2 cellular contexts compared by ENCODE assay signal in the genomic region with DNA sequence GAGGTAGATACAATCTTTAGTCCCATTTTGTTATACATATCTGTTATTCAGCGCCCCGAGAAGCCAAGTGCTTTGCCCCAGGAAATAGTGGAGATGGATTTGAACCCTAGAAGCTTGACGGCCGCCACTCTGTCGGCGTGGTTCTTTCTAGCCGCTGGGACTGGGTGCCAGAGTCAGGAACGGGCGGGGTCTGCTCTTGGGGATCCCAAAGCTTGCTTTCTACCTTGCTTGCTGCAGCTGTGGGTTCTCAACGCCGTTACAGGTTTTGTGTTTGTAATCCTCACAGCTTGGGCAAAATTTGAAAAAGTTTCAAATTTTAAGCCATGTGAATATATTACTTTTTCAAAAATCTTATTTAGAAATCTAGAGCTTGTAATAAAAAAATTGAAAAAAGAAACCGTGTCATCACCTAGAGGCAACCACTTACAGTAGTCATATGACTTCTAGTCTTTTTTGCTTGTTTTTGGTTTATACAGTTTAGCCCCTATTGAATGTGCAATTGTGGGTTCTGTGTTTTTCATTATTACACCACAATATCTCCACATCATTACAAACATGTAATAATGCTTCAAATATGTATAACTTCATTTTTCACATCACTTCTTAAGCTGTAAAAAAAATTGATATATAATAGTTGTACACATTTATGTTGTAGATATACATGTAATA.
A peak's percentile ranks its signal among the peaks of the same experiment; 100 is the strongest.
TF ChIP-seq lines count a peak whose summit lies in the region.

No MANE protein-coding gene starts in this region.

TF ChIP-seq in WTC11, 78 proteins besides CTCF, POLR2A, EP300 and RAD21:
- no peak for TF ChIP-seq GABPB1 (CRISPR knock-in tag; IDR thresholded peaks at IDR 0.05)
- TF ChIP-seq ESRRA (CRISPR knock-in tag; IDR thresholded peaks at IDR 0.05; ENCODE audit: borderline replicate concordance), result no peak
- TF ChIP-seq SMAD3 (CRISPR knock-in tag; IDR thresholded peaks at IDR 0.05; ENCODE audit: borderline replicate concordance), result no peak
- no peak for TF ChIP-seq TEAD4 (CRISPR knock-in tag; IDR thresholded peaks at IDR 0.05)

TF ChIP-seq in endothelial cell of umbilical vein, 7 proteins besides CTCF, POLR2A, EP300 and RAD21:
- peak; percentile 42 for TF ChIP-seq GATA2 (IDR thresholded peaks at IDR 0.05; ENCODE audit: insufficient read depth, insufficient read length, low read depth, low read length)
- no peak for TF ChIP-seq EZH2 (IDR thresholded peaks at IDR 0.05; ENCODE audit: borderline replicate concordance, low read depth, low read length, severe bottlenecking)
TF ChIP-seq in endothelial cell of umbilical vein: peak in this region for 1.
